1 cellular context compared by ENCODE assay signal in genomic region chr3:111592941-111593340, GRCh38.
TF ChIP-seq lines count a peak whose summit lies in the region.

No MANE protein-coding gene starts in this region.

TF ChIP-seq in IMR-90, 13 proteins besides CTCF, POLR2A, EP300 and RAD21 (continued from another document):
- TF ChIP-seq MAFK (IDR thresholded peaks at IDR 0.05; ENCODE audit: low read depth, low read length): no peak
